In the genomic region with DNA sequence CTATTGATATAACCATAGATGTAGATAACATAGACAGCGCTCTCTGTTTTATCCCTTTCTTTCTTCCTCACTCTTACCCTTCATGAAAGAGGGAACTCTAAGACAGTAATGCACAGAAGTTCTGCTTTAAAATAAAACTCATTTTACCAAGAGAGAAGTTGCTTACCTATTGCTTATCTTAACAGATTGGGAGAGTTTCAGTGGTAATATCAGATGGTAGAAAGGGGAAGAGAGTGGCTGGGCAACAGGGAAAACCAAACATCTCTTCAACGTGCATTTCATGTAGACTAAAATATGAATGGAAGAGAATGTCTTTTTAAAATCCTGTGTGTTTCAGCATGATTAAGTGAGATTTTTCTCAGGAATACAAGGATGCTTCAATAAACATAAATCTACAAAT, we compare ENCODE assay signal across 27 cellular contexts. TPM values are rescaled to one million over a fixed set of nuclear protein-coding genes. Genes with fewer than 3 reads are reported as not detected.
"Had no signal": no experiment of that assay in that cellular context is flagged by ENCODE, and none has a peak within 500 bp of the region (broad histone marks: within the 10 kb centered on the region; RNA-seq: fewer than 3 reads in every experiment).

No MANE protein-coding gene starts in this region.

- DNase-seq: activated CD4-positive, alpha-beta T cell treated with anti-CD3 and anti-CD28 coated beads for 48 hours; activated CD4-positive, alpha-beta T cell treated with anti-CD3 and anti-CD28 coated beads, Interleukin-2, amount 50 U/mL, for 4 hours; activated CD4-positive, CD25-positive, alpha-beta regulatory T cell treated with anti-CD3 and anti-CD28 coated beads, Interleukin-2, amount 50 U/mL, for 72 hours; activated CD8-positive, alpha-beta memory T cell treated with anti-CD3 and anti-CD28 coated beads, Interleukin-2, amount 50 U/mL, for 48 hours; activated CD8-positive, alpha-beta T cell treated with anti-CD3 and anti-CD28 coated beads, Interleukin-2, amount 10 ng/mL, durations not matched to agents 7 days and 5 days; activated T-cell treated with anti-CD3 and anti-CD28 coated beads, Interleukin-2, amount 50 U/mL, for 1 hour; aorta; caudate nucleus; colonic mucosa; NCI-H1092 treated with DMSO at 0.1 percent for 48 hours; NCI-H1417 treated with DMSO at 0.1 percent for 48 hours; NCI-H1694; NCI-H2029; NCI-H2107; NCI-H2171 treated with DMSO at 0.1 percent for 48 hours; NCI-H345; NCI-H510A; NCI-H69; SJCRH30; SK-N-SH; T-helper 17 cell; T-helper 9 cell had no signal

- ATAC-seq: activated CD8-positive, alpha-beta T cell treated with anti-CD3 and anti-CD28 coated beads, Interleukin-2, amount 10 ng/mL, durations not matched to agents 7 days and 5 days; T-helper 17 cell; WTC11 had no signal

RNA-seq across cellular contexts. Expression of a gene that starts 45.3 kb away (rescaled TPM):
- total RNA-seq: breast epithelium, cerebellum, MCF 10A, OCI-LY7, SJCRH30, WTC11 had no signal
